In the genomic region with DNA sequence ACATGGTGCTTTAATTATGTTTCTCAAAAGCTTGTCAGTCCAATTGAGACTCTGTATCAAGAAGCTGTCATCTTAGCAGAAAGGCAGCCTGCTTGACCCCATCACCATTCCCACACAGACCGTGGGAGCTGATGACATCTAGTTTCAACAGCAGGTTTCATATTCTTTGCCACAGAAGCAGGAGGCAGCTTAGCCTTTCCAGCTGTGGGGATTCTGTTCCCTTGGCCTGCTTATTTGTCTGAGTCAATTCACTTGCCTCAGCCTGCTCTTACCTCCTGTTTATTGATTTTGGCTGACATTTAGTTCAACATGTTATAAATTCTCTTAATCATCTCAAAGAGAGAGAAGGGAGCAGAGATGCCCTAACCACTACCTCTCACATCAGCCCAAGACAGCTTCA, we compare ENCODE assay signal across 15 cellular contexts.
DNase-seq lines count a peak whose midpoint lies in the region; ATAC-seq, FAIRE-seq and TF ChIP-seq lines count a peak whose summit lies in the region.
"Had no signal": no experiment of that assay in that cellular context is flagged by ENCODE, and none has a peak within 500 bp of the region (broad histone marks: within the 10 kb centered on the region; RNA-seq: fewer than 3 reads in every experiment).

No MANE protein-coding gene starts in this region.

- peaks cover 0 to 16% (median 4%) of the 10 kb centered on the region in 6 donors for H3K9me3 Mint-ChIP-seq in immature natural killer cell

- no peak overlapping the region for H3K4me3 ChIP-seq in bronchial epithelial cell (ENCODE audit: low read depth, low read length)
- H3K4me3 ChIP-seq: A549, GM12878 had no signal

- H3K27ac Mint-ChIP-seq in immature natural killer cell, result no peak overlapping the region

- no peaks in the 10 kb centered on the region for H3K27me3 ChIP-seq in bronchial epithelial cell (ENCODE audit: control insufficient read depth, insufficient read depth, low read length)

- FAIRE-seq in bronchial epithelial cell (lab: Jason Lieb, UNC), result no peak
- FAIRE-seq: A549, GM12878 had no signal

- H3K4me3 Mint-ChIP-seq in immature natural killer cell, result no peak overlapping the region

- peak; percentile 38 for DNase-seq in NCI-H82 (lab: John Stamatoyannopoulos, UW)
- DNase-seq in NCI-H82 treated with DMSO at 0.1 percent for 48 hours (lab: John Stamatoyannopoulos, UW; ENCODE audit: unreplicated experiment), result no peak
- DNase-seq in NCI-H2227 (lab: John Stamatoyannopoulos, UW; ENCODE audit: unreplicated experiment), result peak; percentile 40
- peak; percentile 5 for DNase-seq in bronchial epithelial cell (ENCODE audit: low read depth)
- peak; percentile 22 for DNase-seq in putamen (ENCODE audit: low spot score)
- DNase-seq in immature natural killer cell, result no peak
- no peak for DNase-seq in hippocampal formation (lab: John Stamatoyannopoulos, UW)
- DNase-seq: DMS79, KBM-7, NCI-H1092 treated with DMSO at 0.1 percent for 48 hours, NCI-H1694, NCI-H526 treated with DMSO at 0.1 percent for 48 hours had no signal

- H3K36me3 Mint-ChIP-seq in immature natural killer cell, result no peaks in the 10 kb centered on the region

- no peaks in the 10 kb centered on the region for H3K36me3 ChIP-seq in bronchial epithelial cell (ENCODE audit: control insufficient read depth, insufficient read depth, low read length)

- TF ChIP-seq CTCF in bronchial epithelial cell (IDR thresholded peaks at IDR 0.05; ENCODE audit: insufficient read depth, low read length, severe bottlenecking), result no peak

- no peak for ATAC-seq in GM21515 (IDR thresholded peaks at IDR 0.05; ENCODE audit: unreplicated experiment)
- ATAC-seq: A549, GM12878 had no signal

- H3K27me3 Mint-ChIP-seq in immature natural killer cell (ENCODE audit: low read depth in 3 of 3), result peaks cover 0 to 2% (median 0%) of the 10 kb centered on the region in 3 donors

- H3K4me1 Mint-ChIP-seq in immature natural killer cell, result no peaks in the 10 kb centered on the region

Comparison
In these comparisons a context has a peak if more than half of its experiments do, and no peak if none do; other contexts are left out.
1. DNase-seq: peak in NCI-H82 (single experiment), NCI-H2227 (single experiment), bronchial epithelial cell (single experiment) and putamen (single experiment); none in NCI-H82 treated with DMSO at 0.1 percent for 48 hours (single experiment), immature natural killer cell (0 of 3) and hippocampal formation (0 of 2).